In genomic region chr22:17281026-17281809, GRCh38 we compare ENCODE assay signal across 13 cellular contexts.
DNase-seq lines count a peak whose midpoint lies in the region; ATAC-seq and TF ChIP-seq lines count a peak whose summit lies in the region.
"Had no signal": no experiment of that assay in that cellular context is flagged by ENCODE, and none has a peak within 500 bp of the region (broad histone marks: within the 10 kb centered on the region; RNA-seq: fewer than 3 reads in every experiment).

No MANE protein-coding gene starts in this region.

- H3K4me1 Mint-ChIP-seq in activated CD8-positive, alpha-beta memory T cell treated with anti-CD3 and anti-CD28 coated beads, Interleukin-2, amount 10 ng/mL, durations not matched to agents 7 days and 5 days, result peaks cover 20% of the 10 kb centered on the region
- H3K4me1 Mint-ChIP-seq in activated T-helper 17 cell treated with anti-CD3 and anti-CD28 coated beads, Interleukin-2, amount 50 U/mL, for 72 hours, result peaks cover 12% of the 10 kb centered on the region

- peaks cover 12% of the 10 kb centered on the region for H3K27me3 Mint-ChIP-seq in activated CD8-positive, alpha-beta memory T cell treated with anti-CD3 and anti-CD28 coated beads, Interleukin-2, amount 10 ng/mL, durations not matched to agents 7 days and 5 days
- H3K27me3 Mint-ChIP-seq in activated T-helper 17 cell treated with anti-CD3 and anti-CD28 coated beads, Interleukin-2, amount 50 U/mL, for 72 hours, result peaks cover 3% of the 10 kb centered on the region

- peak overlapping the region; percentile 40; the same call in 1 of the 2 replicates for H3K27ac ChIP-seq in MM.1S (ENCODE audit: low read length)
- H3K27ac ChIP-seq in spleen, result no peak overlapping the region
- no peak overlapping the region for H3K27ac ChIP-seq in Peyer's patch
- H3K27ac ChIP-seq: body of pancreas, SK-N-MC, thyroid gland had no signal

- no peak for DNase-seq in activated CD8-positive, alpha-beta memory T cell treated with anti-CD3 and anti-CD28 coated beads, Interleukin-2, amount 10 ng/mL, durations not matched to agents 7 days and 5 days
- DNase-seq in activated CD8-positive, alpha-beta memory T cell treated with anti-CD3 and anti-CD28 coated beads, Interleukin-2, amount 50 U/mL, for 48 hours, result no peak
- DNase-seq in MM.1S (no peak), spleen (peak; percentile 54), Peyer's patch (no peak), GM19240 (ENCODE audit: insufficient read length, low spot score) (no peak)
- DNase-seq: body of pancreas, hippocampal formation, mammary epithelial cell, thyroid gland had no signal

- H3K27me3 ChIP-seq in MM.1S (replicated peaks; ENCODE audit: insufficient read depth, low read length) (no peaks in the 10 kb centered on the region), spleen (replicated peaks in 1 of 7) (peaks cover 0 to 5% (median 0%) of the 10 kb centered on the region in 7 donors), Peyer's patch (no peaks in the 10 kb centered on the region)
- H3K27me3 ChIP-seq: body of pancreas, thyroid gland had no signal

- H3K4me1 ChIP-seq in MM.1S (ENCODE audit: low read length), result peaks cover 13% of the 10 kb centered on the region
- H3K4me1 ChIP-seq in spleen, result peaks cover 0 to 21% (median 13%) of the 10 kb centered on the region in 6 donors
- H3K4me1 ChIP-seq in Peyer's patch, result peaks cover 0 to 13% (median 0%) of the 10 kb centered on the region in 4 donors
- H3K4me1 ChIP-seq: body of pancreas, thyroid gland had no signal

- no peak overlapping the region for H3K27ac Mint-ChIP-seq in activated CD8-positive, alpha-beta memory T cell treated with anti-CD3 and anti-CD28 coated beads, Interleukin-2, amount 10 ng/mL, durations not matched to agents 7 days and 5 days
- H3K27ac Mint-ChIP-seq in activated T-helper 17 cell treated with anti-CD3 and anti-CD28 coated beads, Interleukin-2, amount 50 U/mL, for 72 hours, result peak overlapping the region; percentile 90

- intact Hi-C loops in spleen (cut with DNase I; ENCODE audit: low total_unique reads), result no loop called here

- no peaks in the 10 kb centered on the region for H3K9me3 ChIP-seq in MM.1S (replicated peaks; ENCODE audit: insufficient read depth, low read length)
- no peaks in the 10 kb centered on the region for H3K9me3 ChIP-seq in spleen
- no peaks in the 10 kb centered on the region for H3K9me3 ChIP-seq in Peyer's patch
- H3K9me3 ChIP-seq: body of pancreas, thyroid gland had no signal

- no peaks in the 10 kb centered on the region for H3K36me3 Mint-ChIP-seq in activated CD8-positive, alpha-beta memory T cell treated with anti-CD3 and anti-CD28 coated beads, Interleukin-2, amount 10 ng/mL, durations not matched to agents 7 days and 5 days
- H3K36me3 Mint-ChIP-seq in activated T-helper 17 cell treated with anti-CD3 and anti-CD28 coated beads, Interleukin-2, amount 50 U/mL, for 72 hours (ENCODE audit: low read depth), result no peaks in the 10 kb centered on the region

- CTCF ChIA-PET in activated CD8-positive, alpha-beta memory T cell treated with anti-CD3 and anti-CD28 coated beads, Interleukin-2, amount 10 ng/mL, durations not matched to agents 7 days and 5 days (lab: Charles Lee), result interaction anchor here (0.9 kb wide), 2 partner anchors 45 to 221 kb away, joined by 3 to 6 read pairs; no protein-coding TSS in a partner anchor

- TF ChIP-seq POLR2A in spleen (IDR thresholded peaks at IDR 0.05), result no peak
- TF ChIP-seq POLR2A in Peyer's patch (IDR thresholded peaks at IDR 0.05), result no peak

- H3K9ac ChIP-seq in MM.1S (ENCODE audit: low read length), result no peak overlapping the region

- no peaks in the 10 kb centered on the region for H4K20me1 ChIP-seq in MM.1S (ENCODE audit: insufficient read depth, low read length)

- no peaks in the 10 kb centered on the region for H3K9me2 ChIP-seq in MM.1S (replicated peaks; ENCODE audit: insufficient read depth, low read length)

- H3K4me3 ChIP-seq in MM.1S (ENCODE audit: low read length), result peak overlapping the region; percentile 24; the same call in 1 of the 2 replicates
- no peak overlapping the region for H3K4me3 ChIP-seq in spleen
- H3K4me3 ChIP-seq in Peyer's patch, result no peak overlapping the region
- H3K4me3 ChIP-seq: body of pancreas, SK-N-MC, thyroid gland had no signal

- TF ChIP-seq CTCF in MM.1S (IDR thresholded peaks at IDR 0.05; ENCODE audit: low read length) (no peak), spleen (IDR thresholded peaks at IDR 0.05 in 8 of 11, conservative IDR thresholded peaks at IDR 0.05 in 3 of 11) (no peak), Peyer's patch (IDR thresholded peaks at IDR 0.05) (no peak)

- no peak overlapping the region for H3K4me3 Mint-ChIP-seq in activated CD8-positive, alpha-beta memory T cell treated with anti-CD3 and anti-CD28 coated beads, Interleukin-2, amount 10 ng/mL, durations not matched to agents 7 days and 5 days
- H3K4me3 Mint-ChIP-seq in activated T-helper 17 cell treated with anti-CD3 and anti-CD28 coated beads, Interleukin-2, amount 50 U/mL, for 72 hours, result peak overlapping the region; percentile 70

- no peaks in the 10 kb centered on the region for H3K79me2 ChIP-seq in MM.1S (ENCODE audit: low read length)

- H3K4me2 ChIP-seq in MM.1S (ENCODE audit: low read depth, low read length), result peak overlapping the region; percentile 70

- ATAC-seq in activated CD8-positive, alpha-beta memory T cell treated with anti-CD3 and anti-CD28 coated beads, Interleukin-2, amount 10 ng/mL, durations not matched to agents 7 days and 5 days, result peak; percentile 36
- peak; percentile 29 for ATAC-seq in activated T-helper 17 cell treated with anti-CD3 and anti-CD28 coated beads, Interleukin-2, amount 50 U/mL, for 72 hours (replicated peaks)
- ATAC-seq in HG02973 (IDR thresholded peaks at IDR 0.05; ENCODE audit: unreplicated experiment), result no peak
- ATAC-seq: body of pancreas had no signal

- H3K9me3 Mint-ChIP-seq in activated CD8-positive, alpha-beta memory T cell treated with anti-CD3 and anti-CD28 coated beads, Interleukin-2, amount 10 ng/mL, durations not matched to agents 7 days and 5 days (ENCODE audit: low read depth), result no peaks in the 10 kb centered on the region
- peaks cover 4% of the 10 kb centered on the region for H3K9me3 Mint-ChIP-seq in activated T-helper 17 cell treated with anti-CD3 and anti-CD28 coated beads, Interleukin-2, amount 50 U/mL, for 72 hours

- 50 to 63% (median 53%) methylated on average over 13 of the region's 13 CpGs for WGBS in spleen, 5 donors

- H2AFZ ChIP-seq in MM.1S (ENCODE audit: low read length), result peak overlapping the region; percentile 20

- H3F3A ChIP-seq in MM.1S (ENCODE audit: insufficient read depth, low read length), result peaks cover 12% of the 10 kb centered on the region

- H3K36me3 ChIP-seq in MM.1S (replicated peaks; ENCODE audit: insufficient read depth, low read length) (no peaks in the 10 kb centered on the region), spleen (no peaks in the 10 kb centered on the region), Peyer's patch (no peaks in the 10 kb centered on the region)
- H3K36me3 ChIP-seq: thyroid gland had no signal
